In the genomic region with DNA sequence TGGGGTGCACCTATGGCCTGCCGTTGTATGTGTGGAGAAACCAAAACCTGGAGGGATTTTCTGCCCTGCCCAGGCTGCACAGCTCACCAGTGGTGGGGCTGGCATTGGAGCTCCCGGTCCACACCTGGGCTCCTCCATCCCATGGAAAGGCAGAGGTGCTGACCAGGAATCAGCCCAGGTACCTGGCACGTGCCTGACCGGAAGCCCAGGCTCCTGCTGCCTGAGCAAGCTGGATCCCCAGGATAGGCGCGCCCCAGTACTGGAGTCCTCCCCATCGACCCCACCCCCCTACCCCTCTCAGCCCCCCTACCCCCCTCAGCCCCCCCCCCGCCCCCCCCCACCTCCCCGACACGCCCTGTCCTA, we compare ENCODE assay signal across 9 cellular contexts. TPM values are rescaled to one million over a fixed set of nuclear protein-coding genes. Genes with fewer than 3 reads are reported as not detected.
DNase-seq lines count a peak whose midpoint lies in the region; ATAC-seq, FAIRE-seq and TF ChIP-seq lines count a peak whose summit lies in the region.
"Had no signal": no experiment of that assay in that cellular context is flagged by ENCODE, and none has a peak within 500 bp of the region (broad histone marks: within the 10 kb centered on the region; RNA-seq: fewer than 3 reads in every experiment).

No MANE protein-coding gene starts in this region.

- H3K27ac ChIP-seq in heart right ventricle, result no peak overlapping the region
- no peak overlapping the region for H3K27ac ChIP-seq in GM12878 (ENCODE audit: control insufficient read depth, insufficient read depth)
- H3K27ac ChIP-seq in mucosa of rectum (ENCODE audit: low read depth in 2 of 2, low read length in 2 of 2), result no peak overlapping the region
- no peak overlapping the region for H3K27ac ChIP-seq in vagina

- no peaks in the 10 kb centered on the region for H3K9me3 ChIP-seq in heart right ventricle
- peaks cover under 1% of the 10 kb centered on the region; the same call in 1 of the 3 replicates for H3K9me3 ChIP-seq in GM12878 (replicated peaks; ENCODE audit: control insufficient read depth, insufficient read depth, low read length)
- H3K9me3 ChIP-seq in mucosa of rectum (ENCODE audit: control insufficient read depth in 2 of 2, low read length in 2 of 2), result no peaks in the 10 kb centered on the region
- no peaks in the 10 kb centered on the region for H3K9me3 ChIP-seq in vagina

- TF ChIP-seq RAD21 in GM12878 (IDR thresholded peaks at IDR 0.05; ENCODE audit: insufficient read depth, low read depth, low read length), result no peak

- no peaks in the 10 kb centered on the region for H4K20me1 ChIP-seq in GM12878 (ENCODE audit: control insufficient read depth, insufficient read depth)

- H3K79me2 ChIP-seq in GM12878 (ENCODE audit: control insufficient read depth, insufficient read depth, low read length), result no peaks in the 10 kb centered on the region

- POLR2A ChIA-PET in GM12878 (lab: Charles Lee), result interaction anchor here (0.6 to 2.2 kb wide), 4 partner anchors 21 to 52 kb away, joined by 3 to 11 read pairs (median 4); a partner anchor contains a TSS

- ATAC-seq in heart right ventricle, result peak in 1 of 8 donors; percentile 10
- no peak for ATAC-seq in Right ventricle myocardium superior (ENCODE audit: poor library complexity)
- ATAC-seq in GM12878, result no peak
- no peak for ATAC-seq in HG03469 (IDR thresholded peaks at IDR 0.05; ENCODE audit: unreplicated experiment)

- H3K36me3 ChIP-seq in heart right ventricle (no peaks in the 10 kb centered on the region), GM12878 (ENCODE audit: control insufficient read depth in 2 of 2, insufficient read depth in 2 of 2, low read length in 1 of 2) (no peaks in the 10 kb centered on the region), mucosa of rectum (ENCODE audit: control insufficient read depth in 2 of 2, insufficient read depth in 2 of 2, low read length in 2 of 2) (no peaks in the 10 kb centered on the region), vagina (no peaks in the 10 kb centered on the region)

- CTCF ChIA-PET in GM12878 (lab: Yijun Ruan, JAX), result interaction anchor here (0.6 to 4.4 kb wide), 19 partner anchors 11 to 943 kb away, joined by 3 to 56 read pairs (median 5); a partner anchor contains a TSS

- 63 to 65% methylated on average over 9 to 10 of the region's 10 CpGs for WGBS in heart right ventricle, 2 donors
- WGBS in GM12878 (ENCODE audit: insufficient coverage, insufficient replicate concordance, low lambda C conversion rate, missing lambda C conversion rate), result 68% methylated on average over 7 of the region's 10 CpGs

- FAIRE-seq in GM12878 (lab: Jason Lieb, UNC), result no peak
- FAIRE-seq in GM19239 (lab: Jason Lieb, UNC), result no peak

- peak overlapping the region; percentile 100 for H3K4me2 ChIP-seq in GM12878 (ENCODE audit: control insufficient read depth, insufficient read depth)

- SMC1A ChIA-PET in GM12878 (lab: Charles Lee; ENCODE audit: uncharacterized antibody, unreplicated experiment), result interaction anchor here (0.6 to 2.2 kb wide), 7 partner anchors 27 to 218 kb away, joined by 3 to 30 read pairs (median 3); a partner anchor contains a TSS

- H3K4me3 ChIP-seq in heart right ventricle (peak overlapping the region in 9 of 10 donors; percentile 41 to 72 (median 56)), GM12878 (peak overlapping the region; percentile 64; the same call in 1 of the 2 replicates), mucosa of rectum (ENCODE audit: low read length in 2 of 2) (peak overlapping the region; percentile 62 to 75), vagina (peak overlapping the region; percentile 43 to 78)

- no peak for TF ChIP-seq EP300 in GM12878 (IDR thresholded peaks at IDR 0.05; ENCODE audit: borderline replicate concordance in 1 of 2, control insufficient read depth in 1 of 2, low read depth in 2 of 2, low read length in 2 of 2)

- RAD21 ChIA-PET in GM12878 (lab: Charles Lee; ENCODE audit: unreplicated experiment), result interaction anchor here (0.8 to 2.2 kb wide), 13 partner anchors 8 to 943 kb away, joined by 3 to 38 read pairs (median 4); a partner anchor contains a TSS

- peaks cover 0 to 4% (median 0%) of the 10 kb centered on the region in 7 donors for H3K27me3 ChIP-seq in heart right ventricle
- H3K27me3 ChIP-seq in GM12878 (replicated peaks in 1 of 2; ENCODE audit: control insufficient read depth in 2 of 2, insufficient read depth in 2 of 2, low read length in 1 of 2), result peaks cover 0 to 2% of the 10 kb centered on the region in 2 experiments; a peak in 1 of 4 replicates
- no peaks in the 10 kb centered on the region for H3K27me3 ChIP-seq in mucosa of rectum (ENCODE audit: control insufficient read depth in 2 of 2, insufficient read depth in 2 of 2, low read length in 2 of 2)
- no peaks in the 10 kb centered on the region for H3K27me3 ChIP-seq in vagina

- H3K4me1 ChIP-seq in heart right ventricle (peaks cover 0 to 10% (median 5%) of the 10 kb centered on the region in 9 donors), GM12878 (ENCODE audit: control insufficient read depth, insufficient read depth, low read length) (peaks cover 8% of the 10 kb centered on the region), mucosa of rectum (ENCODE audit: control insufficient read depth in 2 of 2, insufficient read depth in 2 of 2, low read length in 2 of 2) (peaks cover 3 to 8% of the 10 kb centered on the region in 2 donors), vagina (peaks cover 10% of the 10 kb centered on the region)

- TF ChIP-seq CTCF in heart right ventricle (IDR thresholded peaks at IDR 0.05) (no peak), GM12878 (IDR thresholded peaks at IDR 0.05 in 2 of 3, conservative IDR thresholded peaks at IDR 0.05 in 1 of 3; ENCODE audit: control insufficient read depth in 2 of 3, extremely low read depth in 1 of 3, insufficient read depth in 1 of 3, low read depth in 3 of 3, low read length in 3 of 3) (no peak), vagina (IDR thresholded peaks at IDR 0.05) (no peak)

- TF ChIP-seq POLR2A in GM12878 (IDR thresholded peaks at IDR 0.05; ENCODE audit: low read depth, low read length), result no peak
- TF ChIP-seq POLR2A in vagina (IDR thresholded peaks at IDR 0.05), result no peak

- in situ Hi-C loops in GM12878 (cut with MboI), result no loop called here

- DNase-seq in heart right ventricle (no peak), Right ventricle myocardium superior (no peak), GM12878 (ENCODE audit: low read depth, low spot score) (no peak), vagina (ENCODE audit: extremely low spot score in 2 of 2) (no peak), NCI-H1436 (lab: John Stamatoyannopoulos, UW) (no peak), GM19239 (ENCODE audit: insufficient read length, low spot score) (no peak)

- intact Hi-C loops in heart right ventricle (cut with DNase I) (loop anchor here (1.0 to 10.0 kb wide), 11 partner anchors 35 to 778 kb away; a partner anchor contains a TSS), Right ventricle myocardium superior (cut with DNase I) (loop anchor here (5.0 kb wide), 2 partner anchors 35 to 220 kb away; no protein-coding TSS in a partner anchor), GM12878 (cut with micrococcal nuclease; ENCODE audit: unreplicated experiment) (loop anchor here (1.0 to 2.0 kb wide), 2 partner anchors 50 to 218 kb away; no protein-coding TSS in a partner anchor), vagina (cut with DNase I) (loop anchor here (10.0 kb wide), 1 partner anchor 218 kb away; no protein-coding TSS in a partner anchor)

- H3K9ac ChIP-seq in GM12878 (ENCODE audit: control insufficient read depth, insufficient read depth, low read length) (peak overlapping the region; percentile 63), mucosa of rectum (ENCODE audit: low read depth in 1 of 2, low read length in 2 of 2) (peak overlapping the region; percentile 48 to 49)

- peak overlapping the region; percentile 93 for H2AFZ ChIP-seq in GM12878 (ENCODE audit: control insufficient read depth, low read depth, low read length)

- BruUV-seq in GM12878 (replicated peaks; lab: Mats Ljungman, UMichigan), result no TSS peak

RNA-seq across cellular contexts. Expression of a gene that starts 39.9 kb away (rescaled TPM):
- total RNA-seq in heart right ventricle (10 to 100 TPM; 33.9 to 54.9 (median 41.3) TPM), Right ventricle myocardium superior (45.7 TPM), GM12878 (2014; rRNA removed) (417 and 479 TPM in 2 replicates), GM12878 (2014; rRNA removed; fragmentation: Illumina TruSeq; extraction: Trizol) (220 and 264 TPM in 2 replicates), GM12878 (2021) (867 and 885 TPM in 2 replicates), vagina (65.6 TPM)
- polyA plus RNA-seq in heart right ventricle (10 to 100 TPM; 14.2 to 41.0 TPM), GM12878 (2011; rRNA removed) (39.7 and 110 TPM in 2 replicates), GM12878 (2014; fragmentation: Illumina TruSeq; extraction: Trizol) (176 and 537 TPM in 2 replicates), GM12878 (2014; fragmentation: Nextera tagmentation; extraction: Ambion mirVana) (10 to 100 TPM; 13.4 to 38.0 TPM), GM12878 (2014; rRNA removed) (555 and 628 TPM in 2 replicates), GM12878 (2016; fragmentation: Nextera tagmentation; extraction: Ambion mirVana) (100 to 1,000 TPM; 692 to 739 TPM)
- 34.9 and 35.0 TPM in 2 replicates for total RNA-seq in GM12878 (2013; cell fraction: nucleolus; rRNA removed)
- 85.7 TPM for polyA plus RNA-seq in GM12878 (2011; ENCODE audit: low read depth)
- polyA plus RNA-seq in GM12878 (2011; cell fraction: cytosol; rRNA removed), result 154 and 186 TPM in 2 replicates
- 132 and 185 TPM in 2 replicates for polyA plus RNA-seq in GM12878 (2011; cell fraction: nucleus; rRNA removed)
- 247 and 313 TPM in 2 replicates for polyA plus RNA-seq in GM12878 (2012)
- polyA minus RNA-seq in GM12878 (2011; rRNA and poly(A)+ RNA removed), result 32.6 and 67.6 TPM in 2 replicates
- 96.9 and 109 TPM in 2 replicates for polyA minus RNA-seq in GM12878 (2011; cell fraction: cytosol; rRNA and poly(A)+ RNA removed)
- polyA minus RNA-seq in GM12878 (2011; cell fraction: nucleus; rRNA and poly(A)+ RNA removed), result 20.3 and 35.7 TPM in 2 replicates

RNA-seq across cellular contexts. Expression of a gene that starts 50.9 kb away (rescaled TPM):
- total RNA-seq in heart right ventricle (not detected), Right ventricle myocardium superior (not detected), GM12878 (2014; rRNA removed) (under 0.01 and 0.11 TPM in 2 replicates), GM12878 (2014; rRNA removed; fragmentation: Illumina TruSeq; extraction: Trizol) (0.22 TPM in 1 of 2 replicates, not detected in the other), GM12878 (2021) (0.16 and 0.31 TPM in 2 replicates), vagina (not detected)
- polyA plus RNA-seq in heart right ventricle (not detected), GM12878 (2011; rRNA removed) (0.03 TPM in 1 of 2 replicates, not detected in the other), GM12878 (2014; fragmentation: Illumina TruSeq; extraction: Trizol) (0.01 TPM in 1 of 2 replicates, not detected in the other), GM12878 (2014; fragmentation: Nextera tagmentation; extraction: Ambion mirVana) (not detected), GM12878 (2014; rRNA removed) (0.01 and 0.05 TPM in 2 replicates), GM12878 (2016; fragmentation: Nextera tagmentation; extraction: Ambion mirVana) (under 1 TPM; 0.04 TPM)
- 0.10 TPM in 1 of 2 replicates, not detected in the other for total RNA-seq in GM12878 (2013; cell fraction: nucleolus; rRNA removed)
- 0.16 TPM for polyA plus RNA-seq in GM12878 (2011; ENCODE audit: low read depth)
- 0.01 and 0.05 TPM in 2 replicates for polyA plus RNA-seq in GM12878 (2011; cell fraction: cytosol; rRNA removed)
- polyA plus RNA-seq in GM12878 (2011; cell fraction: nucleus; rRNA removed), result 0.20 and 0.39 TPM in 2 replicates
- 0.16 and 0.21 TPM in 2 replicates for polyA plus RNA-seq in GM12878 (2012)
- polyA minus RNA-seq in GM12878 (2011; rRNA and poly(A)+ RNA removed), result 0.22 TPM in 1 of 2 replicates, not detected in the other
- not detected in 2 replicates for polyA minus RNA-seq in GM12878 (2011; cell fraction: cytosol; rRNA and poly(A)+ RNA removed)
- under 0.01 and 0.19 TPM in 2 replicates for polyA minus RNA-seq in GM12878 (2011; cell fraction: nucleus; rRNA and poly(A)+ RNA removed)
- total RNA-seq: aorta had no signal
- polyA plus RNA-seq: aorta had no signal

RNA-seq across cellular contexts. Expression of a gene that starts 52.0 kb away (rescaled TPM):
- 10 to 100 TPM; 16.0 to 29.1 (median 24.2) TPM for total RNA-seq in heart right ventricle
- polyA plus RNA-seq in heart right ventricle, result 10 to 100 TPM; 51.5 to 78.2 TPM
- total RNA-seq in Right ventricle myocardium superior, result 19.1 TPM
- 7.9 and 8.8 TPM in 2 replicates for total RNA-seq in GM12878 (2013; cell fraction: nucleolus; rRNA removed)
- 26.9 and 27.7 TPM in 2 replicates for total RNA-seq in GM12878 (2014; rRNA removed)
- total RNA-seq in GM12878 (2014; rRNA removed; fragmentation: Illumina TruSeq; extraction: Trizol), result 6.8 and 9.0 TPM in 2 replicates
- 17.6 and 19.9 TPM in 2 replicates for total RNA-seq in GM12878 (2021)
- 10.5 TPM for polyA plus RNA-seq in GM12878 (2011; ENCODE audit: low read depth)
- polyA plus RNA-seq in GM12878 (2011; rRNA removed), result 5.9 and 12.5 TPM in 2 replicates
- 22.8 and 29.5 TPM in 2 replicates for polyA plus RNA-seq in GM12878 (2011; cell fraction: cytosol; rRNA removed)
- polyA plus RNA-seq in GM12878 (2011; cell fraction: nucleus; rRNA removed), result 19.6 and 24.9 TPM in 2 replicates
- polyA plus RNA-seq in GM12878 (2012), result 18.4 and 20.4 TPM in 2 replicates
- polyA plus RNA-seq in GM12878 (2014; fragmentation: Illumina TruSeq; extraction: Trizol), result 0.65 and 8.7 TPM in 2 replicates
- polyA plus RNA-seq in GM12878 (2014; fragmentation: Nextera tagmentation; extraction: Ambion mirVana), result 1 to 10 TPM; 7.1 to 8.4 TPM
- polyA plus RNA-seq in GM12878 (2014; rRNA removed), result 25.3 and 26.9 TPM in 2 replicates
- polyA plus RNA-seq in GM12878 (2016; fragmentation: Nextera tagmentation; extraction: Ambion mirVana), result 10 to 100 TPM; 27.2 to 30.0 TPM
- 7.7 and 15.6 TPM in 2 replicates for polyA minus RNA-seq in GM12878 (2011; rRNA and poly(A)+ RNA removed)
- polyA minus RNA-seq in GM12878 (2011; cell fraction: cytosol; rRNA and poly(A)+ RNA removed), result 5.9 and 6.4 TPM in 2 replicates
- 17.4 and 25.5 TPM in 2 replicates for polyA minus RNA-seq in GM12878 (2011; cell fraction: nucleus; rRNA and poly(A)+ RNA removed)
- 22.3 TPM for total RNA-seq in vagina
